Comparison of ENCODE assay signal across 8 cellular contexts in genomic region chr1:109040627-109041613, GRCh38. TPM values are rescaled to one million over a fixed set of nuclear protein-coding genes. Genes with fewer than 3 reads are reported as not detected.
A peak's percentile ranks its signal among the peaks of the same experiment; 100 is the strongest.
DNase-seq lines count a peak whose midpoint lies in the region; ATAC-seq lines count a peak whose summit lies in the region.

No MANE protein-coding gene starts in this region.

- POLR2A ChIA-PET in activated CD4-positive, alpha-beta T cell treated with anti-CD3 and anti-CD28 coated beads, Interleukin-2, amount 10 ng/mL, durations not matched to agents 7 days and 5 days (lab: Charles Lee), result interaction anchor here (1.4 kb wide), 1 partner anchor 59 kb away, joined by 3 read pairs; no protein-coding TSS in a partner anchor

- H3K9me3 Mint-ChIP-seq in activated CD4-positive, alpha-beta T cell treated with anti-CD3 and anti-CD28 coated beads, Interleukin-2, amount 10 ng/mL, durations not matched to agents 7 days and 5 days, result peaks cover 2% of the 10 kb centered on the region

- 1 to 3% methylated on average over 45 to 47 of the region's 47 CpGs for WGBS in esophagus, 2 donors

- DNase-seq in KBM-7 (peak; percentile 45), mucosa of gallbladder (ENCODE audit: low spot score) (peak; percentile 13), superior temporal gyrus (ENCODE audit: extremely low spot score) (peak; percentile 51), GDM1 (lab: John Stamatoyannopoulos, UW) (no peak)
- DNase-seq in activated CD4-positive, alpha-beta T cell treated with anti-CD3 and anti-CD28 coated beads, Interleukin-2, amount 10 ng/mL, durations not matched to agents 7 days and 5 days, result peak; percentile 43

- peaks cover 18% of the 10 kb centered on the region for H3K4me1 Mint-ChIP-seq in activated CD4-positive, alpha-beta T cell treated with anti-CD3 and anti-CD28 coated beads, Interleukin-2, amount 10 ng/mL, durations not matched to agents 7 days and 5 days

- peak overlapping the region; percentile 95 for H3K27ac ChIP-seq in esophagus (ENCODE audit: low read depth in 2 of 2, low read length in 1 of 2)

- H3K27me3 ChIP-seq in esophagus (ENCODE audit: control insufficient read depth in 1 of 2, insufficient read depth in 2 of 2, low read length in 2 of 2), result no peaks in the 10 kb centered on the region

- no peaks in the 10 kb centered on the region for H3K9me3 ChIP-seq in esophagus (ENCODE audit: control insufficient read depth in 2 of 2, insufficient read depth in 1 of 2, low read depth in 1 of 2, low read length in 1 of 2)

- H3K4me3 Mint-ChIP-seq in activated CD4-positive, alpha-beta T cell treated with anti-CD3 and anti-CD28 coated beads, Interleukin-2, amount 10 ng/mL, durations not matched to agents 7 days and 5 days, result peak overlapping the region; percentile 83

- peak; percentile 22 for ATAC-seq in GM21619 (IDR thresholded peaks at IDR 0.05; ENCODE audit: unreplicated experiment)

- peak overlapping the region; percentile 90 for H3K27ac Mint-ChIP-seq in activated CD4-positive, alpha-beta T cell treated with anti-CD3 and anti-CD28 coated beads, Interleukin-2, amount 10 ng/mL, durations not matched to agents 7 days and 5 days

- CTCF ChIA-PET in activated CD4-positive, alpha-beta T cell treated with anti-CD3 and anti-CD28 coated beads, Interleukin-2, amount 10 ng/mL, durations not matched to agents 7 days and 5 days (lab: Charles Lee), result interaction anchor here (0.7 to 1.5 kb wide), 2 partner anchors 17 to 59 kb away, joined by 4 read pairs; no protein-coding TSS in a partner anchor

- no peaks in the 10 kb centered on the region for H3K4me1 ChIP-seq in esophagus (ENCODE audit: control insufficient read depth in 2 of 2, insufficient read depth in 2 of 2, low read length in 1 of 2)

- H3K36me3 ChIP-seq in esophagus (ENCODE audit: control insufficient read depth in 2 of 2, insufficient read depth in 2 of 2, low read length in 1 of 2), result no peaks in the 10 kb centered on the region

- H3K27me3 Mint-ChIP-seq in activated CD4-positive, alpha-beta T cell treated with anti-CD3 and anti-CD28 coated beads, Interleukin-2, amount 10 ng/mL, durations not matched to agents 7 days and 5 days, result peaks cover 3% of the 10 kb centered on the region

- H3K4me3 ChIP-seq in GM08714 (ENCODE audit: low read length) (peak overlapping the region; percentile 95), esophagus (ENCODE audit: low read depth in 1 of 2, low read length in 2 of 2) (peak overlapping the region; percentile 93 to 96)

- no peaks in the 10 kb centered on the region for H3K36me3 Mint-ChIP-seq in activated CD4-positive, alpha-beta T cell treated with anti-CD3 and anti-CD28 coated beads, Interleukin-2, amount 10 ng/mL, durations not matched to agents 7 days and 5 days (ENCODE audit: low read depth)

- in situ Hi-C loops in KBM-7 (cut with MboI; ENCODE audit: low pct_unique_long_range_greater_than_20kb, low sequenced_read_pairs), result no loop called here

RNA-seq across cellular contexts. Expression of gene WDR47, which starts 1.0 kb away (rescaled TPM):
- total RNA-seq in activated CD4-positive, alpha-beta T cell treated with anti-CD3 and anti-CD28 coated beads, Interleukin-2, amount 10 ng/mL, durations not matched to agents 7 days and 5 days, result 1 to 10 TPM; 8.2 to 8.8 TPM
- polyA plus RNA-seq in esophagus, result 1 to 10 TPM; 6.4 to 8.4 TPM
- 19.1 TPM for total RNA-seq in mucosa of gallbladder

RNA-seq across cellular contexts. Expression of gene TAF13, which starts 34.9 kb away (rescaled TPM):
- total RNA-seq in activated CD4-positive, alpha-beta T cell treated with anti-CD3 and anti-CD28 coated beads, Interleukin-2, amount 10 ng/mL, durations not matched to agents 7 days and 5 days, result 10 to 100 TPM; 16.0 to 17.5 TPM
- polyA plus RNA-seq in esophagus, result 10 to 100 TPM; 20.2 to 33.9 TPM
- 41.3 TPM for total RNA-seq in mucosa of gallbladder

RNA-seq across cellular contexts. Expression of gene TMEM167B, which starts 49.6 kb away (rescaled TPM):
- 10 to 100 TPM; 27.6 to 29.1 TPM for total RNA-seq in activated CD4-positive, alpha-beta T cell treated with anti-CD3 and anti-CD28 coated beads, Interleukin-2, amount 10 ng/mL, durations not matched to agents 7 days and 5 days
- 10 to 100 TPM in 1 of 2 donors, 1 to 10 TPM in 1; 7.7 to 14.7 TPM for polyA plus RNA-seq in esophagus
- 50.1 TPM for total RNA-seq in mucosa of gallbladder
